ENCODE assay signal across 22 cellular contexts in the genomic region with DNA sequence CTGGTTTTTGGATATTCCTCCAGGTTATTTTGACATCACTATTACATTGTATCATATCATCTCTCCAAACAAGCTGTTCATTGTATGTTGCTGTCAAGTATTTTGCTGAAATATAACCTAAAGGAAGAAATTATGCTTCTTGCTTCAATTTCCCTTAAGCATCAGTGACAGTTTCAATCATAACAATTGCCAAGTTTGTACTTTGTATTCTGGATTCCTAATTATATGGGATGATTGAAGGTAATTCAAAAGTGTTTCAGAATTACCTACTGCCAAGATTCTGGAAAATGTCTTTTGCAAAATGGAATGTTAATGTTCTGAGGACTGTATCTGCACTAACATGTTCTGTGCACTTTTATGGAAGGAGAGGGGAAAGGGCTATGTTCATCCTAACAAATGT.
"Had no signal": no experiment of that assay in that cellular context is flagged by ENCODE, and none has a peak within 500 bp of the region (broad histone marks: within the 10 kb centered on the region; RNA-seq: fewer than 3 reads in every experiment).

No MANE protein-coding gene starts in this region.

- H3K4me3 ChIP-seq: esophagus squamous epithelium, mucosa of descending colon, neural progenitor cell, ovary, right atrium auricular region, sigmoid colon, skin epidermis, suprapubic skin, thyroid gland had no signal

- H2AFZ ChIP-seq: neural progenitor cell had no signal

- DNase-seq: esophagus squamous epithelium; foreskin fibroblast; head of caudate nucleus; hypothalamus; kidney glomerular epithelial cell; mesendoderm; mucosa of descending colon; naive thymus-derived CD8-positive, alpha-beta T cell; nucleus accumbens; ovary; sigmoid colon; stimulated activated CD4-positive, alpha-beta T cell treated with anti-CD3 and anti-CD28 coated beads, Interleukin-12 subunit alpha, Interleukin-12 subunit beta, amount 100 ng/mL, for 4 hours; stimulated activated CD4-positive, alpha-beta T cell treated with anti-CD3 and anti-CD28 coated beads, Interleukin-2, amount 100 ng/mL, for 48 hours; stimulated activated CD8-positive, alpha-beta memory T cell treated with anti-CD3 and anti-CD28 coated beads, Interleukin-4, amount 100 ng/mL, for 48 hours; stimulated activated naive CD8-positive, alpha-beta T cell treated with anti-CD3 and anti-CD28 coated beads, Interleukin-15, Interleukin-2, amounts not matched to agents 100 U/mL and 50 U/mL, for 24 hours; thyroid gland had no signal

- ATAC-seq: naive thymus-derived CD8-positive, alpha-beta T cell; stimulated activated effector memory CD8-positive, alpha-beta T cell treated with anti-CD3 and anti-CD28 coated beads, Interleukin-12 subunit alpha, Interleukin-12 subunit beta, amount 100 ng/mL, for 72 hours; stimulated activated naive CD8-positive, alpha-beta T cell treated with anti-CD3 and anti-CD28 coated beads, Interleukin-15, Interleukin-2, amounts not matched to agents 100 U/mL and 50 U/mL, for 24 hours had no signal

- H3K4me2 ChIP-seq: neural progenitor cell had no signal

- FAIRE-seq: urothelium cell line had no signal

- H3K4me1 ChIP-seq: esophagus squamous epithelium, suprapubic skin, thyroid gland had no signal

- H3K27me3 ChIP-seq: esophagus squamous epithelium, neural progenitor cell, ovary, right atrium auricular region, sigmoid colon, suprapubic skin, thyroid gland had no signal

- H3K27ac ChIP-seq: esophagus squamous epithelium, neural progenitor cell, ovary, right atrium auricular region, skin epidermis, suprapubic skin, thyroid gland had no signal

- H3K9me3 ChIP-seq: esophagus squamous epithelium, mucosa of descending colon, ovary, right atrium auricular region, sigmoid colon, suprapubic skin, thyroid gland had no signal

- H3K36me3 ChIP-seq: esophagus squamous epithelium, neural progenitor cell, ovary, right atrium auricular region, sigmoid colon, suprapubic skin, thyroid gland had no signal
